20 cellular contexts compared by ENCODE assay signal in the genomic region with DNA sequence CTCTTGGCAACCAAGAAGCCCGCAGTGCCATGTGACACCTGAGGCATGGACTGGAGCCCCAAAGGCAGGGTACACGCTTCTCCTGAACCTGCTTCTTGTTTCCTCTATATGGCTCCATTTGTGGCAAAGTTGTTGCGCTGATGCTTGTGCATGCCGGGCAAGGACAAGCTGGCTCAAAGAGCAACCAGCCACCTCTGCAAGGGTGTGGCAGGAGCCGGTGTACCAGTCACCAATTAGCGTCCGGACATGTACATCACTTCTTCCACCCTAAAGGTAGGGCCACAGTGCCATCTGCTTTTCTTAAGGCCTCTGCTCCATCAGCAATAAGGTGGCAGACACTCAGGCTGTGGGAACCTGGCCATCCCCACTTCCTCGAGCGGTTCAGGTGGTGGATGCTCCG. TPM values are rescaled to one million over a fixed set of nuclear protein-coding genes. Genes with fewer than 3 reads are reported as not detected.
"Had no signal": no experiment of that assay in that cellular context is flagged by ENCODE, and none has a peak within 500 bp of the region (broad histone marks: within the 10 kb centered on the region; RNA-seq: fewer than 3 reads in every experiment).

No MANE protein-coding gene starts in this region.

RNA-seq across cellular contexts. Expression of a gene that starts 43.9 kb away (rescaled TPM):
- total RNA-seq: heart right ventricle, hepatocyte, left cardiac atrium, left lung, liver, lower lobe of right lung, mammary epithelial cell, natural killer cell, occipital lobe, ovary, progenitor cell of endocrine pancreas, pulmonary artery endothelial cell, renal cortical epithelial cell, right atrium auricular region, sigmoid colon, stomach, transverse colon, upper lobe of left lung had no signal
- polyA plus RNA-seq: heart right ventricle, hepatocyte, keratinocyte, liver, mammary epithelial cell, ovary, small intestine, stomach had no signal
